Comparison of ENCODE assay signal across 17 cellular contexts in genomic region chr10:118112496-118113125, GRCh38.
DNase-seq lines count a peak whose midpoint lies in the region; ATAC-seq and TF ChIP-seq lines count a peak whose summit lies in the region.
"Had no signal": no experiment of that assay in that cellular context is flagged by ENCODE, and none has a peak within 500 bp of the region (broad histone marks: within the 10 kb centered on the region; RNA-seq: fewer than 3 reads in every experiment).

No MANE protein-coding gene starts in this region.

- H3K9me3 ChIP-seq in thyroid gland (no peaks in the 10 kb centered on the region), gastrocnemius medialis (no peaks in the 10 kb centered on the region)
- H3K9me3 ChIP-seq: BLaER1 treated with 17β-estradiol and CSF1 and Interleukin-3, amounts not matched to agents 10 nM and 100 nM; HAP-1 had no signal

- 43 to 55% methylated on average over 7 of the region's 7 CpGs for WGBS in thyroid gland, 2 donors
- WGBS in lower leg skin, 2 donors: 62 to 63% methylated on average over 7 of the region's 7 CpGs

- DNase-seq in foreskin keratinocyte: no peak
- peak; percentile 54 to 59 for DNase-seq in thyroid gland
- no peak for DNase-seq in gastrocnemius medialis
- DNase-seq in lower leg skin (ENCODE audit: low spot score in 2 of 2): no peak
- no peak for DNase-seq in stimulated activated naive CD4-positive, alpha-beta T cell (lab: John Stamatoyannopoulos, UW)
- DNase-seq: Calu3; CD8-positive, alpha-beta T cell; DMS79 treated with DMSO at 0.1 percent for 48 hours; EL; GM23248 had no signal

- ATAC-seq in foreskin keratinocyte: peak; percentile 8
- no peak for ATAC-seq in gastrocnemius medialis
- ATAC-seq in SK-N-SH treated with all-trans-retinoic acid at 6 μM for 48 hours: no peak
- ATAC-seq: CD8-positive, alpha-beta T cell; GM12878 had no signal

- no peaks in the 10 kb centered on the region for H3K36me3 ChIP-seq in thyroid gland
- no peaks in the 10 kb centered on the region for H3K36me3 ChIP-seq in gastrocnemius medialis
- H3K36me3 ChIP-seq: BLaER1 treated with 17β-estradiol and CSF1 and Interleukin-3, amounts not matched to agents 10 nM and 100 nM; HAP-1 had no signal

- H3K4me3 Mint-ChIP-seq in brain (peak overlapping the region in 1 of 5 experiments; percentile 56), nephron (no peak overlapping the region)
- H3K4me3 Mint-ChIP-seq: B cell; CD8-positive, alpha-beta T cell had no signal

- H3K27ac ChIP-seq in foreskin keratinocyte (no peak overlapping the region), thyroid gland (peak overlapping the region; percentile 26 to 64 (median 54)), gastrocnemius medialis (no peak overlapping the region)
- H3K27ac ChIP-seq: BLaER1 treated with 17β-estradiol and CSF1 and Interleukin-3, amounts not matched to agents 10 nM and 100 nM; GM23248 had no signal

- H3K27me3 Mint-ChIP-seq in brain: peaks cover 41% of the 10 kb centered on the region
- no peaks in the 10 kb centered on the region for H3K27me3 Mint-ChIP-seq in nephron (ENCODE audit: low read depth)

- TF ChIP-seq POLR2A in thyroid gland (IDR thresholded peaks at IDR 0.05) (no peak), gastrocnemius medialis (IDR thresholded peaks at IDR 0.05) (no peak), lower leg skin (IDR thresholded peaks at IDR 0.05) (no peak)

- intact Hi-C loops in thyroid gland (cut with DNase I) (no loop called here), gastrocnemius medialis (cut with DNase I; ENCODE audit: low total_unique reads) (no loop called here), lower leg skin (cut with DNase I; ENCODE audit: low total_unique reads) (no loop called here)

- in situ Hi-C loops in gastrocnemius medialis (cut with MboI; ENCODE audit: low sequenced_read_pairs in 4 of 4): no loop called here

- H3K27me3 ChIP-seq in foreskin keratinocyte: peaks cover 14% of the 10 kb centered on the region
- H3K27me3 ChIP-seq in thyroid gland: no peaks in the 10 kb centered on the region
- H3K27me3 ChIP-seq in gastrocnemius medialis: no peaks in the 10 kb centered on the region
- H3K27me3 ChIP-seq: BLaER1 treated with 17β-estradiol and CSF1 and Interleukin-3, amounts not matched to agents 10 nM and 100 nM had no signal

- TF ChIP-seq CTCF in brain (conservative IDR thresholded peaks at IDR 0.05) (no peak), foreskin keratinocyte (conservative IDR thresholded peaks at IDR 0.05) (no peak), nephron (IDR thresholded peaks at IDR 0.05; ENCODE audit: unreplicated experiment in 3 of 3) (no peak), thyroid gland (IDR thresholded peaks at IDR 0.05) (no peak), gastrocnemius medialis (IDR thresholded peaks at IDR 0.05 in 4 of 5, conservative IDR thresholded peaks at IDR 0.05 in 1 of 5) (no peak), lower leg skin (IDR thresholded peaks at IDR 0.05) (no peak)

- peak overlapping the region in 3 of 5 experiments; percentile 7 to 76 (median 14) for H3K27ac Mint-ChIP-seq in brain
- H3K27ac Mint-ChIP-seq in nephron: peak overlapping the region; percentile 27 to 70 (median 30)
- H3K27ac Mint-ChIP-seq: B cell; CD8-positive, alpha-beta T cell had no signal

- H3K4me1 Mint-ChIP-seq in brain (peaks cover 61% of the 10 kb centered on the region), nephron (peaks cover 53% of the 10 kb centered on the region)
- H3K4me1 Mint-ChIP-seq: B cell had no signal

- no peaks in the 10 kb centered on the region for H3K9me3 Mint-ChIP-seq in brain
- no peaks in the 10 kb centered on the region for H3K9me3 Mint-ChIP-seq in nephron
- H3K9me3 Mint-ChIP-seq: CD8-positive, alpha-beta T cell had no signal

- H3K4me3 ChIP-seq in thyroid gland (replicated peaks in 1 of 3) (no peak overlapping the region), gastrocnemius medialis (no peak overlapping the region), lower leg skin (ENCODE audit: low read depth, poor library complexity, severe bottlenecking) (no peak overlapping the region)
- H3K4me3 ChIP-seq: BLaER1 treated with 17β-estradiol and CSF1 and Interleukin-3, amounts not matched to agents 10 nM and 100 nM; GM12878; GM23248; HAP-1 had no signal

- H3K36me3 Mint-ChIP-seq in brain (no peaks in the 10 kb centered on the region), nephron (ENCODE audit: low read depth) (no peaks in the 10 kb centered on the region)
- H3K36me3 Mint-ChIP-seq: CD8-positive, alpha-beta T cell had no signal

- peaks cover 20% of the 10 kb centered on the region for H3K4me1 ChIP-seq in foreskin keratinocyte
- peaks cover 29 to 41% of the 10 kb centered on the region in 2 donors for H3K4me1 ChIP-seq in thyroid gland
- no peaks in the 10 kb centered on the region for H3K4me1 ChIP-seq in gastrocnemius medialis

TF ChIP-seq in SK-N-SH treated with all-trans-retinoic acid at 6 μM for 48 hours, 23 proteins besides CTCF, POLR2A, EP300 and RAD21:
- TF ChIP-seq ISL1 (CRISPR knock-in tag; IDR thresholded peaks at IDR 0.05) (no peak), CSDC2 (CRISPR knock-in tag; IDR thresholded peaks at IDR 0.05) (no peak), TSHZ2 (CRISPR knock-in tag; IDR thresholded peaks at IDR 0.05) (no peak), BACH2 (CRISPR knock-in tag; IDR thresholded peaks at IDR 0.05; ENCODE audit: borderline replicate concordance) (no peak), ZFP3 (CRISPR knock-in tag; IDR thresholded peaks at IDR 0.05) (no peak), ESRRG (CRISPR knock-in tag; IDR thresholded peaks at IDR 0.05) (no peak), ARNTL (CRISPR knock-in tag; IDR thresholded peaks at IDR 0.05; ENCODE audit: borderline replicate concordance, low read depth) (no peak), OSR1 (CRISPR knock-in tag; IDR thresholded peaks at IDR 0.05) (no peak), ZC3H10 (CRISPR knock-in tag; IDR thresholded peaks at IDR 0.05) (no peak), CSRNP3 (CRISPR knock-in tag; IDR thresholded peaks at IDR 0.05) (no peak)

Comparison
In these comparisons a context has a peak if more than half of its experiments do, and no peak if none do; other contexts are left out.
1. DNase-seq: peak in thyroid gland (2 of 2); none in foreskin keratinocyte (0 of 2), gastrocnemius medialis (0 of 2), lower leg skin (0 of 2) and stimulated activated naive CD4-positive, alpha-beta T cell (0 of 6).
2. H3K27ac ChIP-seq: peak in thyroid gland (3 of 3); none in foreskin keratinocyte (single experiment) and gastrocnemius medialis (0 of 4).